24 cellular contexts compared by ENCODE assay signal in genomic region chr14:95025941-95026340, GRCh38.
"Had no signal": no experiment of that assay in that cellular context is flagged by ENCODE, and none has a peak within 500 bp of the region (broad histone marks: within the 10 kb centered on the region; RNA-seq: fewer than 3 reads in every experiment).

No MANE protein-coding gene starts in this region.

- ATAC-seq: T-helper 17 cell, WTC11 had no signal

- DNase-seq: activated CD4-positive, alpha-beta T cell treated with anti-CD3 and anti-CD28 coated beads for 48 hours; activated CD4-positive, alpha-beta T cell treated with anti-CD3 and anti-CD28 coated beads, Interleukin-2, amount 50 U/mL, for 4 hours; activated CD4-positive, CD25-positive, alpha-beta regulatory T cell treated with anti-CD3 and anti-CD28 coated beads, Interleukin-2, amount 50 U/mL, for 72 hours; activated effector memory CD4-positive, alpha-beta T cell treated with anti-CD3 and anti-CD28 coated beads, Interleukin-2, amount 50 U/mL, for 16 hours; activated naive CD4-positive, alpha-beta T cell treated with Interleukin-2 at 50 U/mL for 16 hours; activated T-cell treated with anti-CD3 and anti-CD28 coated beads, Interleukin-2, amount 50 U/mL, for 24 hours; brain microvascular endothelial cell; IMR-90; Kasumi-1; KBM-7; NCI-H1105 treated with DMSO at 0.1 percent for 48 hours; NCI-H1436 treated with DMSO at 0.1 percent for 48 hours; NCI-H1930; NCI-H2171; NCI-H2227 treated with DMSO at 0.1 percent for 48 hours; NCI-H510A; NCI-H526 treated with DMSO at 0.1 percent for 48 hours; SIG-M5; T-helper 17 cell; T-helper 9 cell had no signal

- H3K36me3 ChIP-seq: brain microvascular endothelial cell, cardiac muscle cell had no signal

- H3K27me3 ChIP-seq: brain microvascular endothelial cell, cardiac muscle cell had no signal

- H3K27ac Mint-ChIP-seq: activated naive CD8-positive, alpha-beta T cell; activated T-cell treated with anti-CD3 and anti-CD28 coated beads, Interleukin-2, amount 50 U/mL, for 24 hours; activated T-helper 1 cell treated with anti-CD3 and anti-CD28 coated beads, Interleukin-12 subunit alpha, Interleukin-12 subunit beta, Interleukin-2, Interleukin-4 antibody, amounts not matched to agents 30 ng/mL and 10 ng/mL and 1 ng/mL, durations not matched to agents 14 hours and 24 hours and 36 hours; T-helper 17 cell; WTC11 had no signal

- H3K4me1 Mint-ChIP-seq: T-helper 17 cell, WTC11 had no signal

- H3K27ac ChIP-seq: brain microvascular endothelial cell, cardiac muscle cell had no signal

- H3K27me3 Mint-ChIP-seq: T-helper 17 cell had no signal

- H3K4me3 Mint-ChIP-seq: activated naive CD8-positive, alpha-beta T cell; activated T-cell treated with anti-CD3 and anti-CD28 coated beads, Interleukin-2, amount 50 U/mL, for 24 hours; activated T-helper 1 cell treated with anti-CD3 and anti-CD28 coated beads, Interleukin-12 subunit alpha, Interleukin-12 subunit beta, Interleukin-2, Interleukin-4 antibody, amounts not matched to agents 30 ng/mL and 10 ng/mL and 1 ng/mL, durations not matched to agents 14 hours and 24 hours and 36 hours; T-helper 17 cell; WTC11 had no signal

- H3K4me3 ChIP-seq: cardiac muscle cell had no signal

- H3K9me3 Mint-ChIP-seq: activated T-cell treated with anti-CD3 and anti-CD28 coated beads, Interleukin-2, amount 50 U/mL, for 24 hours; activated T-helper 1 cell treated with anti-CD3 and anti-CD28 coated beads, Interleukin-12 subunit alpha, Interleukin-12 subunit beta, Interleukin-2, Interleukin-4 antibody, amounts not matched to agents 30 ng/mL and 10 ng/mL and 1 ng/mL, durations not matched to agents 14 hours and 24 hours and 36 hours had no signal
